22 cellular contexts compared by ENCODE assay signal in genomic region chr6:17624396-17624795, GRCh38. TPM values are rescaled to one million over a fixed set of nuclear protein-coding genes. Genes with fewer than 3 reads are reported as not detected.
A peak's percentile ranks its signal among the peaks of the same experiment; 100 is the strongest.
DNase-seq lines count a peak whose midpoint lies in the region; ATAC-seq and TF ChIP-seq lines count a peak whose summit lies in the region.
"Had no signal": no experiment of that assay in that cellular context is flagged by ENCODE, and none has a peak within 500 bp of the region (broad histone marks: within the 10 kb centered on the region; RNA-seq: fewer than 3 reads in every experiment).

No MANE protein-coding gene starts in this region.

- H4K20me1 ChIP-seq in smooth muscle cell (ENCODE audit: low read depth): peaks cover 4% of the 10 kb centered on the region

- DNase-seq in Right ventricle myocardium superior: no peak
- no peak for DNase-seq in right atrium auricular region (ENCODE audit: low spot score)
- no peak for DNase-seq in activated naive CD8-positive, alpha-beta T cell treated with anti-CD3 and anti-CD28 coated beads, Interleukin-2, amount 50 U/mL, for 24 hours
- DNase-seq in left ventricle myocardium superior: no peak
- no peak for DNase-seq in stimulated activated effector memory CD8-positive, alpha-beta T cell treated with anti-CD3 and anti-CD28 coated beads, Interleukin-12 subunit alpha, Interleukin-12 subunit beta, amount 100 ng/mL, for 72 hours (ENCODE audit: low spot score in 2 of 2)
- no peak for DNase-seq in smooth muscle cell (lab: John Stamatoyannopoulos, UW; ENCODE audit: unreplicated experiment)
- DNase-seq in DMS114 treated with DMSO at 0.1 percent for 48 hours (lab: John Stamatoyannopoulos, UW; ENCODE audit: unreplicated experiment): no peak
- DNase-seq in UCSD-AML1 (lab: John Stamatoyannopoulos, UW; ENCODE audit: unreplicated experiment): no peak
- DNase-seq: Caco-2; CD4-positive, alpha-beta T cell; GOT3; IMR-90; NCI-H1105; NCI-H146; NCI-H2029; NCI-H2227 treated with DMSO at 0.1 percent for 48 hours; NCI-H510A; NK-92 treated with Interleukin-12 subunit alpha and Interleukin-12 subunit beta, amount 100 ng/mL, for 24 hours had no signal

- H3K27me3 ChIP-seq in right atrium auricular region: no peaks in the 10 kb centered on the region
- H3K27me3 ChIP-seq in smooth muscle cell (ENCODE audit: low read depth): no peaks in the 10 kb centered on the region
- H3K27me3 ChIP-seq: BLaER1 had no signal

- peaks cover 7% of the 10 kb centered on the region for H3K79me2 ChIP-seq in smooth muscle cell (ENCODE audit: low read depth)

- H3K4me1 ChIP-seq in right atrium auricular region (peaks cover 0 to 13% of the 10 kb centered on the region in 2 donors), smooth muscle cell (ENCODE audit: low read depth) (no peaks in the 10 kb centered on the region)
- H3K4me1 ChIP-seq: Caco-2 had no signal

- no peaks in the 10 kb centered on the region for H3F3A ChIP-seq in smooth muscle cell (ENCODE audit: low read depth)

- no peaks in the 10 kb centered on the region for H3K9me3 Mint-ChIP-seq in activated naive CD8-positive, alpha-beta T cell treated with anti-CD3 and anti-CD28 coated beads, Interleukin-2, amount 50 U/mL, for 24 hours
- H3K9me3 Mint-ChIP-seq in stimulated activated effector memory CD8-positive, alpha-beta T cell treated with anti-CD3 and anti-CD28 coated beads, Interleukin-12 subunit alpha, Interleukin-12 subunit beta, amount 100 ng/mL, for 72 hours: no peaks in the 10 kb centered on the region
- H3K9me3 Mint-ChIP-seq: CD4-positive, alpha-beta T cell had no signal

- H3K27me3 Mint-ChIP-seq in activated naive CD8-positive, alpha-beta T cell treated with anti-CD3 and anti-CD28 coated beads, Interleukin-2, amount 50 U/mL, for 24 hours: no peaks in the 10 kb centered on the region
- H3K27me3 Mint-ChIP-seq: CD4-positive, alpha-beta T cell had no signal

- intact Hi-C loops in Right ventricle myocardium superior (cut with DNase I) (no loop called here), left ventricle myocardium superior (cut with micrococcal nuclease) (no loop called here)

- H3K4me3 Mint-ChIP-seq in activated naive CD8-positive, alpha-beta T cell treated with anti-CD3 and anti-CD28 coated beads, Interleukin-2, amount 50 U/mL, for 24 hours: no peak overlapping the region
- H3K4me3 Mint-ChIP-seq in stimulated activated effector memory CD8-positive, alpha-beta T cell treated with anti-CD3 and anti-CD28 coated beads, Interleukin-12 subunit alpha, Interleukin-12 subunit beta, amount 100 ng/mL, for 72 hours: no peak overlapping the region
- H3K4me3 Mint-ChIP-seq: CD4-positive, alpha-beta T cell had no signal

- H3K4me2 ChIP-seq in smooth muscle cell: no peak overlapping the region
- H3K4me2 ChIP-seq: BLaER1, KMS-11 had no signal

- H3K4me3 ChIP-seq in right atrium auricular region (no peak overlapping the region), smooth muscle cell (no peak overlapping the region)
- H3K4me3 ChIP-seq: BLaER1 had no signal

- H3K4me1 Mint-ChIP-seq in activated naive CD8-positive, alpha-beta T cell treated with anti-CD3 and anti-CD28 coated beads, Interleukin-2, amount 50 U/mL, for 24 hours: peaks cover 20% of the 10 kb centered on the region
- H3K4me1 Mint-ChIP-seq in stimulated activated effector memory CD8-positive, alpha-beta T cell treated with anti-CD3 and anti-CD28 coated beads, Interleukin-12 subunit alpha, Interleukin-12 subunit beta, amount 100 ng/mL, for 72 hours: peaks cover 9% of the 10 kb centered on the region

- no peak for TF ChIP-seq CTCF in right atrium auricular region (IDR thresholded peaks at IDR 0.05)
- no peak for TF ChIP-seq CTCF in smooth muscle cell (IDR thresholded peaks at IDR 0.05; ENCODE audit: borderline replicate concordance, insufficient read depth, poor library complexity, severe bottlenecking)

- H3K36me3 Mint-ChIP-seq in activated naive CD8-positive, alpha-beta T cell treated with anti-CD3 and anti-CD28 coated beads, Interleukin-2, amount 50 U/mL, for 24 hours (ENCODE audit: low read depth): peaks cover 81% of the 10 kb centered on the region
- H3K36me3 Mint-ChIP-seq in stimulated activated effector memory CD8-positive, alpha-beta T cell treated with anti-CD3 and anti-CD28 coated beads, Interleukin-12 subunit alpha, Interleukin-12 subunit beta, amount 100 ng/mL, for 72 hours: peaks cover 100% of the 10 kb centered on the region

- H3K9me3 ChIP-seq in right atrium auricular region: no peaks in the 10 kb centered on the region
- no peaks in the 10 kb centered on the region for H3K9me3 ChIP-seq in smooth muscle cell (replicated peaks; ENCODE audit: low read depth)
- H3K9me3 ChIP-seq: BLaER1, Caco-2 had no signal

- no peak overlapping the region for H3K27ac ChIP-seq in right atrium auricular region
- H3K27ac ChIP-seq in smooth muscle cell (ENCODE audit: low read depth): no peak overlapping the region
- H3K27ac ChIP-seq: BLaER1, KMS-11, RWPE1 had no signal

- H2AFZ ChIP-seq in smooth muscle cell (ENCODE audit: low read depth): no peak overlapping the region

- peak overlapping the region; percentile 52 for H3K27ac Mint-ChIP-seq in activated naive CD8-positive, alpha-beta T cell treated with anti-CD3 and anti-CD28 coated beads, Interleukin-2, amount 50 U/mL, for 24 hours
- peak overlapping the region; percentile 56 for H3K27ac Mint-ChIP-seq in stimulated activated effector memory CD8-positive, alpha-beta T cell treated with anti-CD3 and anti-CD28 coated beads, Interleukin-12 subunit alpha, Interleukin-12 subunit beta, amount 100 ng/mL, for 72 hours
- H3K27ac Mint-ChIP-seq: CD4-positive, alpha-beta T cell had no signal

- ATAC-seq in Right ventricle myocardium superior (ENCODE audit: poor library complexity) (peak; percentile 71), left ventricle myocardium superior (peak; percentile 88)
- ATAC-seq in activated naive CD8-positive, alpha-beta T cell treated with anti-CD3 and anti-CD28 coated beads, Interleukin-2, amount 50 U/mL, for 24 hours: no peak
- ATAC-seq in stimulated activated effector memory CD8-positive, alpha-beta T cell treated with anti-CD3 and anti-CD28 coated beads, Interleukin-12 subunit alpha, Interleukin-12 subunit beta, amount 100 ng/mL, for 72 hours: no peak
- ATAC-seq: HCT116 had no signal

- no peak overlapping the region for H3K9ac ChIP-seq in smooth muscle cell (ENCODE audit: low read depth)
- H3K9ac ChIP-seq: BLaER1, KMS-11 had no signal

- WGBS in smooth muscle cell (ENCODE audit: low lambda C conversion rate): 97% methylated on average over 1 of the region's 1 CpG

- H3K36me3 ChIP-seq in right atrium auricular region (peaks cover 30% of the 10 kb centered on the region), smooth muscle cell (ENCODE audit: low read depth) (peaks cover 24% of the 10 kb centered on the region)

RNA-seq across cellular contexts. Expression of gene FAM8A1, which starts 24.3 kb away (rescaled TPM):
- total RNA-seq in Right ventricle myocardium superior: 16.7 TPM
- 10 to 100 TPM; 19.3 to 21.0 TPM for total RNA-seq in right atrium auricular region
- 18.8 TPM for total RNA-seq in left ventricle myocardium superior
- total RNA-seq in smooth muscle cell: 32.8 and 33.2 TPM in 2 replicates
- 10.0 and 11.8 TPM in 2 replicates for polyA plus RNA-seq in smooth muscle cell

Comparison
In these comparisons a context has a peak if more than half of its experiments do, and no peak if none do; other contexts are left out.
1. ATAC-seq: peak in Right ventricle myocardium superior (single experiment) and left ventricle myocardium superior (single experiment); none in activated naive CD8-positive, alpha-beta T cell treated with anti-CD3 and anti-CD28 coated beads, Interleukin-2, amount 50 U/mL, for 24 hours (single experiment) and stimulated activated effector memory CD8-positive, alpha-beta T cell treated with anti-CD3 and anti-CD28 coated beads, Interleukin-12 subunit alpha, Interleukin-12 subunit beta, amount 100 ng/mL, for 72 hours (single experiment).